Comparison of ENCODE assay signal across 1 cellular context in the genomic region with DNA sequence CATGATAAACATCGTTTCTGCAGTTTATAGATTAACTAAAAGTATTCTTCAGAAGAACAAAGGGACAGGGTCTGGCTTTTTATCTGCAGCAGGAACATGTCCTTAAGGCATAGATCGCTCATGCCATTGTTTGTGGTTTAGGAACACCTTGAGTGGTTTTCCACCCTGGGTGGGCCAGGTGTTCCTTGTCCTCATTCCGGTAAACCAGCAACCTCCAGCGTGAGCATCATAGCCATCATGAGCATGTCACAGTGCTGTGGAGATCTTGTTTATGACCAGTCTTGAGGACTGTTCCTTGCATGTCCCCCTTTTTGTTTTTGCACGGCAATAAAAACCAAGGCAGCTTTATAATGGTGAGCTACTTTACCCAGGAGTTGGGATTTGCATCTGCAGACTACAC.
A peak's percentile ranks its signal among the peaks of the same experiment; 100 is the strongest.
TF ChIP-seq lines count a peak whose summit lies in the region.

No MANE protein-coding gene starts in this region.

TF ChIP-seq in K562, 482 proteins besides CTCF, POLR2A, EP300 and RAD21:
- TF ChIP-seq JUND (IDR thresholded peaks at IDR 0.05; ENCODE audit: borderline replicate concordance, low read depth, low read length) = no peak
- TF ChIP-seq JUND (tag; IDR thresholded peaks at IDR 0.05; ENCODE audit: borderline replicate concordance, low read depth, low read length) = no peak
- no peak for TF ChIP-seq PML (IDR thresholded peaks at IDR 0.05; ENCODE audit: low read length)
- TF ChIP-seq ZNF586 (CRISPR knock-in tag; conservative IDR thresholded peaks at IDR 0.05) = no peak
- TF ChIP-seq CBX1 (IDR thresholded peaks at IDR 0.05; ENCODE audit: low read depth) = peak; percentile 99
- TF ChIP-seq, protein P1, sequence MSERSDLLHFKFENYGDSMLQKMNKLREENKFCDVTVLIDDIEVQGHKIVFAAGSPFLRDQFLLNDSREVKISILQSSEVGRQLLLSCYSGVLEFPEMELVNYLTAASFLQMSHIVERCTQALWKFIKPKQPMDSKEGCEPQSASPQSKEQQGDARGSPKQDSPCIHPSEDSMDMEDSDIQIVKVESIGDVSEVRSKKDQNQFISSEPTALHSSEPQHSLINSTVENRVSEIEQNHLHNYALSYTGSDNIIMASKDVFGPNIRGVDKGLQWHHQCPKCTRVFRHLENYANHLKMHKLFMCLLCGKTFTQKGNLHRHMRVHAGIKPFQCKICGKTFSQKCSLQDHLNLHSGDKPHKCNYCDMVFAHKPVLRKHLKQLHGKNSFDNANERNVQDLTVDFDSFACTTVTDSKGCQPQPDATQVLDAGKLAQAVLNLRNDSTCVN (CRISPR knock-in tag; IDR thresholded peaks at IDR 0.05) = no peak
- TF ChIP-seq HNRNPL (IDR thresholded peaks at IDR 0.05; ENCODE audit: low read depth, low read length) = no peak
- no peak for TF ChIP-seq TEAD4 (IDR thresholded peaks at IDR 0.05; ENCODE audit: low read length)
- no peak for TF ChIP-seq TEAD4 (CRISPR knock-in tag; IDR thresholded peaks at IDR 0.05; ENCODE audit: borderline replicate concordance)
- TF ChIP-seq, protein P2, sequence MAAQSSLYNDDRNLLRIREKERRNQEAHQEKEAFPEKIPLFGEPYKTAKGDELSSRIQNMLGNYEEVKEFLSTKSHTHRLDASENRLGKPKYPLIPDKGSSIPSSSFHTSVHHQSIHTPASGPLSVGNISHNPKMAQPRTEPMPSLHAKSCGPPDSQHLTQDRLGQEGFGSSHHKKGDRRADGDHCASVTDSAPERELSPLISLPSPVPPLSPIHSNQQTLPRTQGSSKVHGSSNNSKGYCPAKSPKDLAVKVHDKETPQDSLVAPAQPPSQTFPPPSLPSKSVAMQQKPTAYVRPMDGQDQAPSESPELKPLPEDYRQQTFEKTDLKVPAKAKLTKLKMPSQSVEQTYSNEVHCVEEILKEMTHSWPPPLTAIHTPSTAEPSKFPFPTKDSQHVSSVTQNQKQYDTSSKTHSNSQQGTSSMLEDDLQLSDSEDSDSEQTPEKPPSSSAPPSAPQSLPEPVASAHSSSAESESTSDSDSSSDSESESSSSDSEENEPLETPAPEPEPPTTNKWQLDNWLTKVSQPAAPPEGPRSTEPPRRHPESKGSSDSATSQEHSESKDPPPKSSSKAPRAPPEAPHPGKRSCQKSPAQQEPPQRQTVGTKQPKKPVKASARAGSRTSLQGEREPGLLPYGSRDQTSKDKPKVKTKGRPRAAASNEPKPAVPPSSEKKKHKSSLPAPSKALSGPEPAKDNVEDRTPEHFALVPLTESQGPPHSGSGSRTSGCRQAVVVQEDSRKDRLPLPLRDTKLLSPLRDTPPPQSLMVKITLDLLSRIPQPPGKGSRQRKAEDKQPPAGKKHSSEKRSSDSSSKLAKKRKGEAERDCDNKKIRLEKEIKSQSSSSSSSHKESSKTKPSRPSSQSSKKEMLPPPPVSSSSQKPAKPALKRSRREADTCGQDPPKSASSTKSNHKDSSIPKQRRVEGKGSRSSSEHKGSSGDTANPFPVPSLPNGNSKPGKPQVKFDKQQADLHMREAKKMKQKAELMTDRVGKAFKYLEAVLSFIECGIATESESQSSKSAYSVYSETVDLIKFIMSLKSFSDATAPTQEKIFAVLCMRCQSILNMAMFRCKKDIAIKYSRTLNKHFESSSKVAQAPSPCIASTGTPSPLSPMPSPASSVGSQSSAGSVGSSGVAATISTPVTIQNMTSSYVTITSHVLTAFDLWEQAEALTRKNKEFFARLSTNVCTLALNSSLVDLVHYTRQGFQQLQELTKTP (IDR thresholded peaks at IDR 0.05; ENCODE audit: low read depth in 1 of 2, partially characterized antibody in 2 of 2) = no peak
- TF ChIP-seq DMBX1 (CRISPR knock-in tag; IDR thresholded peaks at IDR 0.05; ENCODE audit: borderline replicate concordance) = no peak
- no peak for TF ChIP-seq ZNF696 (CRISPR knock-in tag; conservative IDR thresholded peaks at IDR 0.05)
- TF ChIP-seq CBX5 (IDR thresholded peaks at IDR 0.05; ENCODE audit: borderline replicate concordance, low read depth) = peak; percentile 99
- no peak for TF ChIP-seq MTF1 (CRISPR knock-in tag; IDR thresholded peaks at IDR 0.05; ENCODE audit: borderline replicate concordance)
- TF ChIP-seq ERF (CRISPR knock-in tag; IDR thresholded peaks at IDR 0.05) = no peak
- TF ChIP-seq RBM17 (IDR thresholded peaks at IDR 0.05; ENCODE audit: borderline replicate concordance, low read depth, low read length) = no peak
- TF ChIP-seq CREM (IDR thresholded peaks at IDR 0.05; ENCODE audit: low read depth) = 0 out of 2 replicates have a peak, but pooled peaks have one; percentile 14
- TF ChIP-seq CBFA2T3 (IDR thresholded peaks at IDR 0.05) = no peak
- TF ChIP-seq TBL1XR1 (IDR thresholded peaks at IDR 0.05; ENCODE audit: low read length in 2 of 2) = no peak
- TF ChIP-seq MTA3 (IDR thresholded peaks at IDR 0.05; ENCODE audit: borderline replicate concordance) = peak; percentile 59; the same call in 1 of the 2 replicates
- TF ChIP-seq XRCC3 (IDR thresholded peaks at IDR 0.05) = peak; percentile 98
- no peak for TF ChIP-seq ZNF436 (CRISPR knock-in tag; IDR thresholded peaks at IDR 0.05)
- 0 out of 2 replicates have a peak, but pooled peaks have one; percentile 30 for TF ChIP-seq HLTF (IDR thresholded peaks at IDR 0.05)
- TF ChIP-seq CBX3 (IDR thresholded peaks at IDR 0.05; ENCODE audit: borderline replicate concordance in 1 of 2, low read length in 2 of 2) = peak; percentile 77 to 99
- peak; percentile 99 for TF ChIP-seq TRIM28 (IDR thresholded peaks at IDR 0.05)
- TF ChIP-seq, protein P3, sequence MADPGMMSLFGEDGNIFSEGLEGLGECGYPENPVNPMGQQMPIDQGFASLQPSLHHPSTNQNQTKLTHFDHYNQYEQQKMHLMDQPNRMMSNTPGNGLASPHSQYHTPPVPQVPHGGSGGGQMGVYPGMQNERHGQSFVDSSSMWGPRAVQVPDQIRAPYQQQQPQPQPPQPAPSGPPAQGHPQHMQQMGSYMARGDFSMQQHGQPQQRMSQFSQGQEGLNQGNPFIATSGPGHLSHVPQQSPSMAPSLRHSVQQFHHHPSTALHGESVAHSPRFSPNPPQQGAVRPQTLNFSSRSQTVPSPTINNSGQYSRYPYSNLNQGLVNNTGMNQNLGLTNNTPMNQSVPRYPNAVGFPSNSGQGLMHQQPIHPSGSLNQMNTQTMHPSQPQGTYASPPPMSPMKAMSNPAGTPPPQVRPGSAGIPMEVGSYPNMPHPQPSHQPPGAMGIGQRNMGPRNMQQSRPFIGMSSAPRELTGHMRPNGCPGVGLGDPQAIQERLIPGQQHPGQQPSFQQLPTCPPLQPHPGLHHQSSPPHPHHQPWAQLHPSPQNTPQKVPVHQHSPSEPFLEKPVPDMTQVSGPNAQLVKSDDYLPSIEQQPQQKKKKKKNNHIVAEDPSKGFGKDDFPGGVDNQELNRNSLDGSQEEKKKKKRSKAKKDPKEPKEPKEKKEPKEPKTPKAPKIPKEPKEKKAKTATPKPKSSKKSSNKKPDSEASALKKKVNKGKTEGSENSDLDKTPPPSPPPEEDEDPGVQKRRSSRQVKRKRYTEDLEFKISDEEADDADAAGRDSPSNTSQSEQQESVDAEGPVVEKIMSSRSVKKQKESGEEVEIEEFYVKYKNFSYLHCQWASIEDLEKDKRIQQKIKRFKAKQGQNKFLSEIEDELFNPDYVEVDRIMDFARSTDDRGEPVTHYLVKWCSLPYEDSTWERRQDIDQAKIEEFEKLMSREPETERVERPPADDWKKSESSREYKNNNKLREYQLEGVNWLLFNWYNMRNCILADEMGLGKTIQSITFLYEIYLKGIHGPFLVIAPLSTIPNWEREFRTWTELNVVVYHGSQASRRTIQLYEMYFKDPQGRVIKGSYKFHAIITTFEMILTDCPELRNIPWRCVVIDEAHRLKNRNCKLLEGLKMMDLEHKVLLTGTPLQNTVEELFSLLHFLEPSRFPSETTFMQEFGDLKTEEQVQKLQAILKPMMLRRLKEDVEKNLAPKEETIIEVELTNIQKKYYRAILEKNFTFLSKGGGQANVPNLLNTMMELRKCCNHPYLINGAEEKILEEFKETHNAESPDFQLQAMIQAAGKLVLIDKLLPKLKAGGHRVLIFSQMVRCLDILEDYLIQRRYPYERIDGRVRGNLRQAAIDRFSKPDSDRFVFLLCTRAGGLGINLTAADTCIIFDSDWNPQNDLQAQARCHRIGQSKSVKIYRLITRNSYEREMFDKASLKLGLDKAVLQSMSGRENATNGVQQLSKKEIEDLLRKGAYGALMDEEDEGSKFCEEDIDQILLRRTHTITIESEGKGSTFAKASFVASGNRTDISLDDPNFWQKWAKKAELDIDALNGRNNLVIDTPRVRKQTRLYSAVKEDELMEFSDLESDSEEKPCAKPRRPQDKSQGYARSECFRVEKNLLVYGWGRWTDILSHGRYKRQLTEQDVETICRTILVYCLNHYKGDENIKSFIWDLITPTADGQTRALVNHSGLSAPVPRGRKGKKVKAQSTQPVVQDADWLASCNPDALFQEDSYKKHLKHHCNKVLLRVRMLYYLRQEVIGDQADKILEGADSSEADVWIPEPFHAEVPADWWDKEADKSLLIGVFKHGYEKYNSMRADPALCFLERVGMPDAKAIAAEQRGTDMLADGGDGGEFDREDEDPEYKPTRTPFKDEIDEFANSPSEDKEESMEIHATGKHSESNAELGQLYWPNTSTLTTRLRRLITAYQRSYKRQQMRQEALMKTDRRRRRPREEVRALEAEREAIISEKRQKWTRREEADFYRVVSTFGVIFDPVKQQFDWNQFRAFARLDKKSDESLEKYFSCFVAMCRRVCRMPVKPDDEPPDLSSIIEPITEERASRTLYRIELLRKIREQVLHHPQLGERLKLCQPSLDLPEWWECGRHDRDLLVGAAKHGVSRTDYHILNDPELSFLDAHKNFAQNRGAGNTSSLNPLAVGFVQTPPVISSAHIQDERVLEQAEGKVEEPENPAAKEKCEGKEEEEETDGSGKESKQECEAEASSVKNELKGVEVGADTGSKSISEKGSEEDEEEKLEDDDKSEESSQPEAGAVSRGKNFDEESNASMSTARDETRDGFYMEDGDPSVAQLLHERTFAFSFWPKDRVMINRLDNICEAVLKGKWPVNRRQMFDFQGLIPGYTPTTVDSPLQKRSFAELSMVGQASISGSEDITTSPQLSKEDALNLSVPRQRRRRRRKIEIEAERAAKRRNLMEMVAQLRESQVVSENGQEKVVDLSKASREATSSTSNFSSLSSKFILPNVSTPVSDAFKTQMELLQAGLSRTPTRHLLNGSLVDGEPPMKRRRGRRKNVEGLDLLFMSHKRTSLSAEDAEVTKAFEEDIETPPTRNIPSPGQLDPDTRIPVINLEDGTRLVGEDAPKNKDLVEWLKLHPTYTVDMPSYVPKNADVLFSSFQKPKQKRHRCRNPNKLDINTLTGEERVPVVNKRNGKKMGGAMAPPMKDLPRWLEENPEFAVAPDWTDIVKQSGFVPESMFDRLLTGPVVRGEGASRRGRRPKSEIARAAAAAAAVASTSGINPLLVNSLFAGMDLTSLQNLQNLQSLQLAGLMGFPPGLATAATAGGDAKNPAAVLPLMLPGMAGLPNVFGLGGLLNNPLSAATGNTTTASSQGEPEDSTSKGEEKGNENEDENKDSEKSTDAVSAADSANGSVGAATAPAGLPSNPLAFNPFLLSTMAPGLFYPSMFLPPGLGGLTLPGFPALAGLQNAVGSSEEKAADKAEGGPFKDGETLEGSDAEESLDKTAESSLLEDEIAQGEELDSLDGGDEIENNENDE (IDR thresholded peaks at IDR 0.05; ENCODE audit: low read depth, low read length) = no peak
- peak; percentile 98 for TF ChIP-seq ZNF280A (IDR thresholded peaks at IDR 0.05; ENCODE audit: low read depth, partially characterized antibody)
- TF ChIP-seq TRIM24 (IDR thresholded peaks at IDR 0.05) = peak; percentile 68 to 91
- TF ChIP-seq ATF1 (CRISPR knock-in tag; IDR thresholded peaks at IDR 0.05) = no peak
- no peak for TF ChIP-seq ATF1 (tag; IDR thresholded peaks at IDR 0.05)
